ENCODE assay signal across 23 cellular contexts in the genomic region with DNA sequence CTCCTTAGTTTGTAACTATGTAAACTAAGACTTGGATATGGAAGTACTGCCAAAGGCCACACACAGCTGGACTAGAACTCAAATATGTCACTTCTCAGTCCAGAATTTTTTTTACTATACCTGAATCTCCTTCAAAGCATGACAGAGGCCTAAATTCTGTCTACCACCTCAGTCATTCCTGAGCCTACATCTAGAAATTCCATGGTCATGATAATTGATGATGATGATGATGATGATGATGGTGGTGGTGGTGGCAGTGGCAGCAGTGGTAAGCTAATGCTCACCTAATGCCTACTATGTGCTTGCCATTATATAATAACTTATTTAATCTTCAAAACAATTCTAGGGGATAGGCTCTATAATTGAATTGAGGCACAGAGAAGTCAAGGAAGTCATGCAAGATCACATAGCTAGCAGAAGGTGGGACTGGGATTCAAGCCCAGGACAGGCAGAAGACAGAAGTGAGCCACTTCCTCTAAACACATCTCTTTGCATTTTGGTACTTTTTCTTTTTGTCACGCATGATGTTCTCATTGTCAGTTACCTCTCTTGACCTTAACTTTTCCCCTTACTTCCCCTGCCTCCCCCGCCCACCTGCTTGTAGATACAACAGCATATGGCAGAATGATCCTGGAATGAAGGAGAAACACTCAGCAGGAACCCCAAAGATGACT.
"Had no signal": no experiment of that assay in that cellular context is flagged by ENCODE, and none has a peak within 500 bp of the region (broad histone marks: within the 10 kb centered on the region; RNA-seq: fewer than 3 reads in every experiment).

No MANE protein-coding gene starts in this region.

- H3K4me1 ChIP-seq: left ventricle myocardium inferior, right atrium auricular region had no signal

- H3K4me1 Mint-ChIP-seq: natural killer cell; stimulated activated naive CD8-positive, alpha-beta T cell treated with anti-CD3 and anti-CD28 coated beads, Interleukin-15, amount 100 ng/mL, for 72 hours had no signal

- H3K4me3 Mint-ChIP-seq: mesothelial cell of epicardium; naive B cell; natural killer cell; stimulated activated naive CD8-positive, alpha-beta T cell treated with anti-CD3 and anti-CD28 coated beads, Interleukin-15, amount 100 ng/mL, for 72 hours; type B pancreatic cell had no signal

- H3K9me3 ChIP-seq: left ventricle myocardium inferior, ovary, right atrium auricular region, tibial nerve, uterus had no signal

- H3K36me3 Mint-ChIP-seq: mesothelial cell of epicardium, natural killer cell, type B pancreatic cell had no signal

- H3K9me3 Mint-ChIP-seq: mesothelial cell of epicardium; natural killer cell; stimulated activated naive CD8-positive, alpha-beta T cell treated with anti-CD3 and anti-CD28 coated beads, Interleukin-15, amount 100 ng/mL, for 72 hours; type B pancreatic cell had no signal

- H3K27me3 ChIP-seq: ovary, right atrium auricular region, tibial nerve, uterus had no signal

- H3K27ac ChIP-seq: left ventricle myocardium inferior, ovary, right atrium auricular region, skin epidermis, tibial nerve had no signal

- H3K27ac Mint-ChIP-seq: mesothelial cell of epicardium; natural killer cell; progenitor cell of endocrine pancreas; stimulated activated naive CD8-positive, alpha-beta T cell treated with anti-CD3 and anti-CD28 coated beads, Interleukin-15, amount 100 ng/mL, for 72 hours; type B pancreatic cell had no signal

- H3K4me3 ChIP-seq: left ventricle myocardium inferior, lung, ovary, right atrium auricular region, skin epidermis, tibial nerve, uterus had no signal

- H3K36me3 ChIP-seq: left ventricle myocardium inferior, ovary, right atrium auricular region, tibial nerve, uterus had no signal

- DNase-seq: hypothalamus; islet precursor cell; left ventricle myocardium inferior; mesendoderm; naive B cell; natural killer cell; ovary; stimulated activated CD4-positive, alpha-beta T cell treated with anti-CD3 and anti-CD28 coated beads, Interleukin-12 subunit alpha, Interleukin-12 subunit beta, amount 100 ng/mL, for 4 hours; stimulated activated CD4-positive, alpha-beta T cell treated with anti-CD3 and anti-CD28 coated beads, Interleukin-15, amount 100 ng/mL, for 24 hours; stimulated activated CD4-positive, alpha-beta T cell treated with anti-CD3 and anti-CD28 coated beads, Interleukin-2, amount 100 ng/mL, for 24 hours; stimulated activated CD4-positive, alpha-beta T cell treated with anti-CD3 and anti-CD28 coated beads, Interleukin-4, amount 100 ng/mL, for 1 hour; stimulated activated naive CD4-positive, alpha-beta T cell treated with Interleukin-2 at 50 U/mL for 16 hours; stimulated activated naive CD8-positive, alpha-beta T cell treated with anti-CD3 and anti-CD28 coated beads, Interleukin-15, amount 100 ng/mL, for 72 hours; substantia nigra; uterus had no signal

- ATAC-seq: natural killer cell; sciatic nerve; stimulated activated naive CD8-positive, alpha-beta T cell treated with anti-CD3 and anti-CD28 coated beads, Interleukin-15, amount 100 ng/mL, for 72 hours had no signal

- H3K27me3 Mint-ChIP-seq: progenitor cell of endocrine pancreas; stimulated activated naive CD8-positive, alpha-beta T cell treated with anti-CD3 and anti-CD28 coated beads, Interleukin-15, amount 100 ng/mL, for 72 hours; type B pancreatic cell had no signal
